11 cellular contexts compared by ENCODE assay signal in genomic region chr7:135923700-135924261, GRCh38. TPM values are rescaled to one million over a fixed set of nuclear protein-coding genes. Genes with fewer than 3 reads are reported as not detected.
A peak's percentile ranks its signal among the peaks of the same experiment; 100 is the strongest.
DNase-seq lines count a peak whose midpoint lies in the region; ATAC-seq and TF ChIP-seq lines count a peak whose summit lies in the region.
"Had no signal": no experiment of that assay in that cellular context is flagged by ENCODE, and none has a peak within 500 bp of the region (broad histone marks: within the 10 kb centered on the region; RNA-seq: fewer than 3 reads in every experiment).

No MANE protein-coding gene starts in this region.

- intact Hi-C loops in Calu3 (cut with micrococcal nuclease; ENCODE audit: unreplicated experiment), result no loop called here

- H3K79me1 ChIP-seq in mesendoderm (ENCODE audit: low read length), result peaks cover 1% of the 10 kb centered on the region

- H3K27ac Mint-ChIP-seq in Calu3 (ENCODE audit: unreplicated experiment), result no peak overlapping the region
- H3K27ac Mint-ChIP-seq: activated T-cell treated with anti-CD3 and anti-CD28 coated beads, Interleukin-2, amount 50 U/mL, for 72 hours had no signal

- H3K4me3 ChIP-seq in choroid plexus epithelial cell (ENCODE audit: low read depth, low read length), result no peak overlapping the region
- H3K4me3 ChIP-seq in mesendoderm (ENCODE audit: low read length), result no peak overlapping the region

- H3K36me3 Mint-ChIP-seq in Calu3 (ENCODE audit: insufficient read depth, unreplicated experiment), result no peaks in the 10 kb centered on the region

- no peak overlapping the region for H3K18ac ChIP-seq in mesendoderm (ENCODE audit: low read length)

- peaks cover 8% of the 10 kb centered on the region for H3K4me1 Mint-ChIP-seq in Calu3 (ENCODE audit: low read depth, unreplicated experiment)

- no peaks in the 10 kb centered on the region for H3K36me3 ChIP-seq in mesendoderm (ENCODE audit: control insufficient read depth, insufficient read depth, low read length)

- no peak overlapping the region for H4K8ac ChIP-seq in mesendoderm (ENCODE audit: low read depth, low read length)

- no peak overlapping the region for H3K4me2 ChIP-seq in mesendoderm (ENCODE audit: low read length)
- H3K4me2 ChIP-seq: KMS-11 had no signal

- no peak for TF ChIP-seq CTCF in Calu3 (IDR thresholded peaks at IDR 0.05; ENCODE audit: unreplicated experiment)
- TF ChIP-seq CTCF in choroid plexus epithelial cell (conservative IDR thresholded peaks at IDR 0.05; ENCODE audit: low read depth, low read length), result no peak

- H3K9ac ChIP-seq in mesendoderm (ENCODE audit: low read length), result no peak overlapping the region
- H3K9ac ChIP-seq: KMS-11, parathyroid adenoma had no signal

- WGBS in mesendoderm (ENCODE audit: extremely low coverage, insufficient coverage, low lambda C conversion rate), result no CpG with 5 or more reads among the region's 4 CpGs

- ATAC-seq in GM19455 (IDR thresholded peaks at IDR 0.05; ENCODE audit: unreplicated experiment), result no peak

- H3K27ac ChIP-seq in mesendoderm (ENCODE audit: low read depth, low read length), result no peak overlapping the region
- H3K27ac ChIP-seq: KMS-11, parathyroid adenoma had no signal

- H2AK5ac ChIP-seq in mesendoderm (ENCODE audit: low read length), result no peak overlapping the region

- no peaks in the 10 kb centered on the region for H3K4me1 ChIP-seq in mesendoderm (ENCODE audit: control insufficient read depth, low read depth, low read length)
- H3K4me1 ChIP-seq: parathyroid adenoma had no signal

- H2BK120ac ChIP-seq in mesendoderm (ENCODE audit: low read depth, low read length), result no peak overlapping the region

- CTCF ChIA-PET in Calu3 (lab: Charles Lee), result interaction anchor here (0.6 to 0.7 kb wide), 2 partner anchors 94 to 1542 kb away, joined by 4 to 6 read pairs; no protein-coding TSS in a partner anchor

- no peak overlapping the region for H4K5ac ChIP-seq in mesendoderm (ENCODE audit: low read length)

- H3K27me3 Mint-ChIP-seq in Calu3 (ENCODE audit: unreplicated experiment), result no peaks in the 10 kb centered on the region

- DNase-seq in Calu3 (peak; percentile 7), NCI-H2029 (lab: John Stamatoyannopoulos, UW) (peak; percentile 50), choroid plexus epithelial cell (ENCODE audit: low read depth) (peak; percentile 86), mesendoderm (peak; percentile 34), mesenteric fat pad (ENCODE audit: low spot score) (no peak), ecto neural progenitor cell (ENCODE audit: low spot score) (no peak)
- no peak for DNase-seq in activated CD8-positive, alpha-beta memory T cell treated with anti-CD3 and anti-CD28 coated beads, Interleukin-2, amount 50 U/mL, for 48 hours
- DNase-seq: activated T-cell treated with anti-CD3 and anti-CD28 coated beads, Interleukin-2, amount 50 U/mL, for 72 hours had no signal

- H3K27me3 ChIP-seq in mesendoderm (ENCODE audit: insufficient read depth, low read length, poor library complexity), result no peaks in the 10 kb centered on the region

- BruUV-seq in Calu3 (replicated peaks; lab: Mats Ljungman, UMichigan), result no TSS peak

- no peaks in the 10 kb centered on the region for H3K9me3 Mint-ChIP-seq in Calu3 (ENCODE audit: low read depth, unreplicated experiment)

- no peak overlapping the region for H3K4me3 Mint-ChIP-seq in Calu3 (ENCODE audit: low read depth, unreplicated experiment)
- H3K4me3 Mint-ChIP-seq: activated T-cell treated with anti-CD3 and anti-CD28 coated beads, Interleukin-2, amount 50 U/mL, for 72 hours had no signal

- no peak overlapping the region for H3K56ac ChIP-seq in mesendoderm (ENCODE audit: low read length)

- no peak overlapping the region for H3K4ac ChIP-seq in mesendoderm (ENCODE audit: low read depth, low read length)

- H3K79me2 ChIP-seq in mesendoderm (ENCODE audit: control insufficient read depth, insufficient read depth, low read length), result peaks cover 1% of the 10 kb centered on the region
- H3K79me2 ChIP-seq: parathyroid adenoma had no signal

- no peak overlapping the region for H3K23ac ChIP-seq in mesendoderm (ENCODE audit: low read length)

- H2BK15ac ChIP-seq in mesendoderm (replicated peaks; ENCODE audit: low read depth), result no peak overlapping the region

- no peak overlapping the region for H2BK5ac ChIP-seq in mesendoderm (ENCODE audit: low read length)

RNA-seq across cellular contexts. Expression of gene MTPN, which starts 53.4 kb away (rescaled TPM):
- total RNA-seq in Calu3 (2022), result 122 TPM in 2 replicates
- polyA plus RNA-seq in mesendoderm (2013, experiment 1 of 2), result 102 TPM
- polyA plus RNA-seq in mesendoderm (2013, experiment 2 of 2), result 102 TPM
- total RNA-seq in mesenteric fat pad, result 103 TPM

Comparison
In these comparisons a context has a peak if more than half of its experiments do, and no peak if none do; other contexts are left out.
1. DNase-seq: peak in Calu3 (single experiment), NCI-H2029 (single experiment), choroid plexus epithelial cell (single experiment) and mesendoderm (single experiment); none in mesenteric fat pad (single experiment), ecto neural progenitor cell (single experiment) and activated CD8-positive, alpha-beta memory T cell treated with anti-CD3 and anti-CD28 coated beads, Interleukin-2, amount 50 U/mL, for 48 hours (single experiment).